14 cellular contexts compared by ENCODE assay signal in genomic region chr16:13835935-13836334, GRCh38.
DNase-seq lines count a peak whose midpoint lies in the region; ATAC-seq and TF ChIP-seq lines count a peak whose summit lies in the region.
"Had no signal": no experiment of that assay in that cellular context is flagged by ENCODE, and none has a peak within 500 bp of the region (broad histone marks: within the 10 kb centered on the region; RNA-seq: fewer than 3 reads in every experiment).

No MANE protein-coding gene starts in this region.

- H3K27ac ChIP-seq in BLaER1 treated with 17β-estradiol and CSF1 and Interleukin-3, amounts not matched to agents 10 nM and 100 nM, result 0 out of 22 replicates have a peak overlapping the region, but pooled peaks of 1 of the 11 experiments have one; percentile 31
- H3K27ac ChIP-seq in dorsolateral prefrontal cortex (no peak overlapping the region), esophagus squamous epithelium (no peak overlapping the region)
- H3K27ac ChIP-seq: GM23248 had no signal

- WGBS in esophagus squamous epithelium, 2 donors, result 87 to 94% methylated on average over 7 to 8 of the region's 9 CpGs

- intact Hi-C loops in dorsolateral prefrontal cortex (cut with DNase I), result no loop called here
- intact Hi-C loops in posterior cingulate gyrus (cut with DNase I), result no loop called here
- intact Hi-C loops in esophagus squamous epithelium (cut with DNase I), result no loop called here

- no peaks in the 10 kb centered on the region for H3K36me3 ChIP-seq in BLaER1 treated with 17β-estradiol and CSF1 and Interleukin-3, amounts not matched to agents 10 nM and 100 nM
- H3K36me3 ChIP-seq in esophagus squamous epithelium, result no peaks in the 10 kb centered on the region

- no peaks in the 10 kb centered on the region for H4K20me1 ChIP-seq in BLaER1 treated with 17β-estradiol and CSF1 and Interleukin-3, amounts not matched to agents 10 nM and 100 nM

- no peak overlapping the region for H3K9ac ChIP-seq in BLaER1 treated with 17β-estradiol and CSF1 and Interleukin-3, amounts not matched to agents 10 nM and 100 nM
- H3K9ac ChIP-seq: GM23248 had no signal

- H3K4me2 ChIP-seq in BLaER1 treated with 17β-estradiol and CSF1 and Interleukin-3, amounts not matched to agents 10 nM and 100 nM, result peak overlapping the region in 10 of 11 experiments; percentile 19 to 50 (median 38); a peak in 15 of 22 replicates

- H3K9me3 ChIP-seq in BLaER1 treated with 17β-estradiol and CSF1 and Interleukin-3, amounts not matched to agents 10 nM and 100 nM (replicated peaks in 1 of 11), result no peaks in the 10 kb centered on the region
- H3K9me3 ChIP-seq in esophagus squamous epithelium, result no peaks in the 10 kb centered on the region

- no peak for ATAC-seq in GM18517 (IDR thresholded peaks at IDR 0.05; ENCODE audit: unreplicated experiment)
- ATAC-seq: CD8-positive, alpha-beta T cell had no signal

- in situ Hi-C loops in ACHN (cut with HindIII; ENCODE audit: low pct_ligation_motif_present, low pct_unique_long_range_greater_than_20kb, low sequenced_read_pairs), result no loop called here

- TF ChIP-seq CTCF in dorsolateral prefrontal cortex (IDR thresholded peaks at IDR 0.05 in 54 of 56, conservative IDR thresholded peaks at IDR 0.05 in 2 of 56; ENCODE audit: low read depth in 1 of 56, partially characterized antibody in 56 of 56) (no peak), esophagus squamous epithelium (IDR thresholded peaks at IDR 0.05) (no peak)

- peaks cover 18 to 47% (median 24%) of the 10 kb centered on the region in 10 experiments for H3K4me1 ChIP-seq in BLaER1 treated with 17β-estradiol and CSF1 and Interleukin-3, amounts not matched to agents 10 nM and 100 nM
- H3K4me1 ChIP-seq in esophagus squamous epithelium, result no peaks in the 10 kb centered on the region

- DNase-seq in NCI-H2171 (lab: John Stamatoyannopoulos, UW), result peak; percentile 61
- DNase-seq in dorsolateral prefrontal cortex, result peak in 6 of 10 donors; percentile 21 to 65 (median 34)
- DNase-seq in posterior cingulate gyrus, result peak in 6 of 10 donors; percentile 24 to 88 (median 58)
- no peak for DNase-seq in esophagus squamous epithelium (lab: John Stamatoyannopoulos, UW)
- no peak for DNase-seq in ACHN
- DNase-seq: CD8-positive, alpha-beta T cell; COR-L47; DMS153; DMS79 treated with DMSO at 0.1 percent for 48 hours; GF-D8; GM23248; IMR-90 had no signal

- TF ChIP-seq POLR2A in esophagus squamous epithelium (IDR thresholded peaks at IDR 0.05), result no peak

- no peaks in the 10 kb centered on the region for H3K27me3 ChIP-seq in BLaER1 treated with 17β-estradiol and CSF1 and Interleukin-3, amounts not matched to agents 10 nM and 100 nM
- H3K27me3 ChIP-seq in dorsolateral prefrontal cortex (peaks cover 0 to 22% (median 0%) of the 10 kb centered on the region in 45 donors), esophagus squamous epithelium (peaks cover 0 to 13% (median 0%) of the 10 kb centered on the region in 4 donors)

- H3K4me3 ChIP-seq in BLaER1 treated with 17β-estradiol and CSF1 and Interleukin-3, amounts not matched to agents 10 nM and 100 nM, result no peak overlapping the region
- peak overlapping the region in 2 of 59 donors; percentile 3 to 23 for H3K4me3 ChIP-seq in dorsolateral prefrontal cortex
- H3K4me3 ChIP-seq in esophagus squamous epithelium, result no peak overlapping the region
- H3K4me3 ChIP-seq: GM23248 had no signal

Comparison
In these comparisons a context has a peak if more than half of its experiments do, and no peak if none do; other contexts are left out.
1. DNase-seq: peak in NCI-H2171 (single experiment), dorsolateral prefrontal cortex (6 of 10) and posterior cingulate gyrus (6 of 10); none in esophagus squamous epithelium (single experiment) and ACHN (single experiment).